Comparison of ENCODE assay signal across 22 cellular contexts in the genomic region with DNA sequence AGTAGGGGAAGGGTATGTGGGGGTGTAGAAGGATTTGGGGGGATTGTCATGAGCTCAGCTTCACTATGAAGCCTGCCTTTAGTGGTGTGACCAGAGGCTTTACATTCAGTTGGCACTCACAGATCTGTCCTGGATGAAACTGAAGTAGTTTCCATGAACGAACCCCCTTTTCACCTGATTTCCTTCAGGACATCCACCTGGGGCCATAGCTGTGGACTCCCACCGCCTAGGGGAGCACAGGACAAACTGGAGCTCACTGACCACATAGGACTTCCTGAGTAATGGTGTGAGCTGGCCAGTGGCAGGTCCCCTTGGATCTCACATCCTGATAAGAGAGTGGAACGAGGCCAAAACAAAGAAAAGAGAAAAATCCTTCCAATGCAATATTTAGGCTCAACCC. TPM values are rescaled to one million over a fixed set of nuclear protein-coding genes. Genes with fewer than 3 reads are reported as not detected.
DNase-seq lines count a peak whose midpoint lies in the region; ATAC-seq and TF ChIP-seq lines count a peak whose summit lies in the region.
"Had no signal": no experiment of that assay in that cellular context is flagged by ENCODE, and none has a peak within 500 bp of the region (broad histone marks: within the 10 kb centered on the region; RNA-seq: fewer than 3 reads in every experiment).

No MANE protein-coding gene starts in this region.

- ATAC-seq in HG02973 (IDR thresholded peaks at IDR 0.05; ENCODE audit: unreplicated experiment) = no peak
- ATAC-seq: A549, HCT116 had no signal

- H3K36me3 Mint-ChIP-seq in activated CD4-positive, alpha-beta T cell treated with anti-CD3 and anti-CD28 coated beads, Interleukin-2, amount 10 ng/mL, durations not matched to agents 24 days and 14 days (ENCODE audit: low read depth) = no peaks in the 10 kb centered on the region
- H3K36me3 Mint-ChIP-seq: CD14-positive monocyte; CD8-positive, alpha-beta memory T cell had no signal

- peak; percentile 50 for DNase-seq in activated CD4-positive, alpha-beta T cell treated with anti-CD3 and anti-CD28 coated beads, Interleukin-2, amount 10 ng/mL, durations not matched to agents 24 days and 14 days
- no peak for DNase-seq in activated CD4-positive, alpha-beta T cell treated with anti-CD3 and anti-CD28 coated beads for 4 hours
- peak; percentile 13 for DNase-seq in fibroblast of the aortic adventitia (ENCODE audit: low read depth)
- no peak for DNase-seq in NCI-H1048 (lab: John Stamatoyannopoulos, UW)
- DNase-seq in H7 = no peak
- DNase-seq: ACHN; AML-193; BE2C; CD4-positive, alpha-beta T cell; CD8-positive, alpha-beta memory T cell; DMS 273 treated with DMSO at 0.1 percent for 48 hours; DMS79; GF-D8; H9 had no signal

- intact Hi-C loops in activated CD4-positive, alpha-beta T cell treated with anti-CD3 and anti-CD28 coated beads, Interleukin-2, amount 10 ng/mL, durations not matched to agents 24 days and 14 days (cut with micrococcal nuclease) = no loop called here

- H3K27me3 ChIP-seq in H7 (ENCODE audit: control insufficient read depth, insufficient read depth, low read length) = no peaks in the 10 kb centered on the region
- H3K27me3 ChIP-seq: BLaER1 treated with 17β-estradiol and CSF1 and Interleukin-3, amounts not matched to agents 10 nM and 100 nM had no signal

- peaks cover 5% of the 10 kb centered on the region for H3K27me3 Mint-ChIP-seq in activated CD4-positive, alpha-beta T cell treated with anti-CD3 and anti-CD28 coated beads, Interleukin-2, amount 10 ng/mL, durations not matched to agents 24 days and 14 days
- H3K27me3 Mint-ChIP-seq: CD4-positive, alpha-beta T cell had no signal

- TF ChIP-seq CTCF in VCaP (conservative IDR thresholded peaks at IDR 0.05) (no peak), fibroblast of the aortic adventitia (IDR thresholded peaks at IDR 0.05; ENCODE audit: insufficient read depth, low read length) (no peak)

- H3K27ac Mint-ChIP-seq in activated CD4-positive, alpha-beta T cell treated with anti-CD3 and anti-CD28 coated beads, Interleukin-2, amount 10 ng/mL, durations not matched to agents 24 days and 14 days = no peak overlapping the region
- H3K27ac Mint-ChIP-seq: CD4-positive, alpha-beta T cell; H9 had no signal

- H3K4me1 Mint-ChIP-seq in activated CD4-positive, alpha-beta T cell treated with anti-CD3 and anti-CD28 coated beads, Interleukin-2, amount 10 ng/mL, durations not matched to agents 24 days and 14 days = peaks cover 14% of the 10 kb centered on the region

- H3K4me3 Mint-ChIP-seq in activated CD4-positive, alpha-beta T cell treated with anti-CD3 and anti-CD28 coated beads, Interleukin-2, amount 10 ng/mL, durations not matched to agents 24 days and 14 days = no peak overlapping the region
- H3K4me3 Mint-ChIP-seq: CD14-positive monocyte; CD4-positive, alpha-beta T cell; CD8-positive, alpha-beta memory T cell; H9 had no signal

- H3K36me3 ChIP-seq in KOPT-K1 (ENCODE audit: insufficient read depth, low read length) (no peaks in the 10 kb centered on the region), H7 (replicated peaks; ENCODE audit: control insufficient read depth, insufficient read depth, low read length) (no peaks in the 10 kb centered on the region)
- H3K36me3 ChIP-seq: BE2C; BLaER1 treated with 17β-estradiol and CSF1 and Interleukin-3, amounts not matched to agents 10 nM and 100 nM had no signal

- no peak overlapping the region for H3K4me3 ChIP-seq in fibroblast of the aortic adventitia (ENCODE audit: low read depth, low read length)
- no peak overlapping the region for H3K4me3 ChIP-seq in H7 (ENCODE audit: insufficient read depth, low read depth, low read length)
- H3K4me3 ChIP-seq: A549; BLaER1 treated with 17β-estradiol and CSF1 and Interleukin-3, amounts not matched to agents 10 nM and 100 nM had no signal

- no peaks in the 10 kb centered on the region for H3K9me3 Mint-ChIP-seq in activated CD4-positive, alpha-beta T cell treated with anti-CD3 and anti-CD28 coated beads, Interleukin-2, amount 10 ng/mL, durations not matched to agents 24 days and 14 days
- H3K9me3 Mint-ChIP-seq: CD4-positive, alpha-beta T cell; CD8-positive, alpha-beta memory T cell; H9 had no signal

- H3K9me3 ChIP-seq in KOPT-K1 (ENCODE audit: insufficient read depth, low read length, poor library complexity, severe bottlenecking) = no peaks in the 10 kb centered on the region
- H3K9me3 ChIP-seq: A549, BE2C had no signal

- H3K27ac ChIP-seq in KOPT-K1 (ENCODE audit: low read depth, low read length, poor library complexity, severe bottlenecking) (peak overlapping the region; percentile 93), VCaP (peak overlapping the region; percentile 69)
- H3K27ac ChIP-seq: 22Rv1; A549; BLaER1 treated with 17β-estradiol and CSF1 and Interleukin-3, amounts not matched to agents 10 nM and 100 nM had no signal

RNA-seq across cellular contexts. Expression of a gene that starts 54.1 kb away (rescaled TPM):
- 32.7 and 33.0 TPM in 2 replicates for total RNA-seq in activated CD4-positive, alpha-beta T cell treated with anti-CD3 and anti-CD28 coated beads, Interleukin-2, amount 10 ng/mL, durations not matched to agents 24 days and 14 days
- 4.5 and 14.6 TPM in 2 replicates for total RNA-seq in fibroblast of the aortic adventitia (ENCODE audit: low replicate concordance)
- 34.2 and 39.3 TPM in 2 replicates for total RNA-seq in H7 (2014; rRNA removed; shearing (Covaris generic))

RNA-seq across cellular contexts. Expression of a gene that starts 54.2 kb away (rescaled TPM):
- total RNA-seq in activated CD4-positive, alpha-beta T cell treated with anti-CD3 and anti-CD28 coated beads, Interleukin-2, amount 10 ng/mL, durations not matched to agents 24 days and 14 days = 35.6 and 39.6 TPM in 2 replicates
- total RNA-seq in fibroblast of the aortic adventitia (ENCODE audit: low replicate concordance) = 24.0 and 69.3 TPM in 2 replicates
- 30.5 and 31.8 TPM in 2 replicates for total RNA-seq in H7 (2014; rRNA removed; shearing (Covaris generic))

Comparison
In these comparisons a context has a peak if more than half of its experiments do, and no peak if none do; other contexts are left out.
1. DNase-seq: peak in activated CD4-positive, alpha-beta T cell treated with anti-CD3 and anti-CD28 coated beads, Interleukin-2, amount 10 ng/mL, durations not matched to agents 24 days and 14 days (single experiment) and fibroblast of the aortic adventitia (single experiment); none in activated CD4-positive, alpha-beta T cell treated with anti-CD3 and anti-CD28 coated beads for 4 hours (0 of 2), NCI-H1048 (single experiment) and H7 (single experiment).